Comparison of ENCODE assay signal across 10 cellular contexts in genomic region chr14:21192447-21192822, GRCh38. TPM values are rescaled to one million over a fixed set of nuclear protein-coding genes. Genes with fewer than 3 reads are reported as not detected.
A peak's percentile ranks its signal among the peaks of the same experiment; 100 is the strongest.
DNase-seq lines count a peak whose midpoint lies in the region; ATAC-seq and TF ChIP-seq lines count a peak whose summit lies in the region.
"Had no signal": no experiment of that assay in that cellular context is flagged by ENCODE, and none has a peak within 500 bp of the region (broad histone marks: within the 10 kb centered on the region; RNA-seq: fewer than 3 reads in every experiment).

No MANE protein-coding gene starts in this region.

- H3K27me3 ChIP-seq in GM23338 (ENCODE audit: insufficient read depth) (no peaks in the 10 kb centered on the region), esophagus muscularis mucosa (no peaks in the 10 kb centered on the region), sigmoid colon (no peaks in the 10 kb centered on the region)
- H3K27me3 ChIP-seq: SJSA1 had no signal

- H3K4me1 Mint-ChIP-seq in GM23338 = peaks cover 15% of the 10 kb centered on the region

- H3K9me3 Mint-ChIP-seq in GM23338 = peaks cover 9% of the 10 kb centered on the region; the same call in 2 of the 3 replicates

- H3K27me3 Mint-ChIP-seq in GM23338 (ENCODE audit: insufficient read depth, low read depth, poor library complexity) = peaks cover 7% of the 10 kb centered on the region

- DNase-seq in GM23338 (ENCODE audit: low spot score) (no peak), SHP77 treated with DMSO at 0.1 percent for 48 hours (lab: John Stamatoyannopoulos, UW) (peak; percentile 1), esophagus muscularis mucosa (ENCODE audit: extremely low spot score) (no peak), sigmoid colon (no peak), medulla oblongata (ENCODE audit: extremely low spot score) (no peak), T-helper 9 cell (no peak), NCI-H2227 (lab: John Stamatoyannopoulos, UW; ENCODE audit: unreplicated experiment) (no peak)

- H3K9me2 ChIP-seq in GM23338 (ENCODE audit: insufficient read depth) = peaks cover 9% of the 10 kb centered on the region; the same call in 1 of the 2 replicates

- H3F3A ChIP-seq in GM23338 (replicated peaks; ENCODE audit: low read depth) = no peaks in the 10 kb centered on the region

- H3K9me3 ChIP-seq in esophagus muscularis mucosa (peaks cover 0 to 6% (median 3%) of the 10 kb centered on the region in 4 donors), sigmoid colon (no peaks in the 10 kb centered on the region)

- H3K27ac ChIP-seq in GM23338 (ENCODE audit: low read depth) = no peak overlapping the region
- H3K27ac ChIP-seq in esophagus muscularis mucosa (replicated peaks in 1 of 4) = no peak overlapping the region
- no peak overlapping the region for H3K27ac ChIP-seq in sigmoid colon
- H3K27ac ChIP-seq: SJSA1 had no signal

- no peaks in the 10 kb centered on the region for H3K36me3 ChIP-seq in GM23338 (ENCODE audit: insufficient read depth)
- H3K36me3 ChIP-seq in esophagus muscularis mucosa = no peaks in the 10 kb centered on the region
- no peaks in the 10 kb centered on the region for H3K36me3 ChIP-seq in sigmoid colon
- H3K36me3 ChIP-seq: SJSA1 had no signal

- intact Hi-C loops in esophagus muscularis mucosa (cut with DNase I) = no loop called here
- intact Hi-C loops in sigmoid colon (cut with DNase I) = no loop called here

- no peaks in the 10 kb centered on the region for H3K36me3 Mint-ChIP-seq in GM23338 (ENCODE audit: low read depth)

- TF ChIP-seq POLR2A in esophagus muscularis mucosa (IDR thresholded peaks at IDR 0.05; ENCODE audit: low read depth) = no peak
- no peak for TF ChIP-seq POLR2A in sigmoid colon (IDR thresholded peaks at IDR 0.05)

- H3K27ac Mint-ChIP-seq in GM23338 = no peak overlapping the region

- TF ChIP-seq EP300 in esophagus muscularis mucosa (IDR thresholded peaks at IDR 0.05) (no peak), sigmoid colon (IDR thresholded peaks at IDR 0.05) (no peak)

- no peaks in the 10 kb centered on the region for H4K20me1 ChIP-seq in GM23338 (replicated peaks; ENCODE audit: insufficient read depth)

- peak overlapping the region; percentile 58 for H3K4me2 ChIP-seq in GM23338

- peak; percentile 8; the same call in 1 of the 3 replicates for ATAC-seq in GM23338
- ATAC-seq in GM21529 (IDR thresholded peaks at IDR 0.05; ENCODE audit: unreplicated experiment) = no peak

- TF ChIP-seq CTCF in GM23338 (conservative IDR thresholded peaks at IDR 0.05; ENCODE audit: low read depth in 2 of 2) (no peak), esophagus muscularis mucosa (IDR thresholded peaks at IDR 0.05) (no peak), sigmoid colon (IDR thresholded peaks at IDR 0.05) (no peak)

- peak overlapping the region; percentile 91 for H2AFZ ChIP-seq in GM23338

- H3K4me3 Mint-ChIP-seq in GM23338 = no peak overlapping the region

- H3K4me1 ChIP-seq in GM23338 (ENCODE audit: insufficient read depth) (peaks cover 11% of the 10 kb centered on the region), esophagus muscularis mucosa (peaks cover 5 to 17% (median 14%) of the 10 kb centered on the region in 4 donors), sigmoid colon (peaks cover 0 to 10% (median 6%) of the 10 kb centered on the region in 4 donors)

- 20% methylated on average over 1 of the region's 1 CpG for WGBS in esophagus muscularis mucosa
- WGBS in sigmoid colon, 2 donors = 12 to 14% methylated on average over 1 of the region's 1 CpG

- no peaks in the 10 kb centered on the region for H3K79me2 ChIP-seq in GM23338 (replicated peaks; ENCODE audit: insufficient read depth)

- H3K4me3 ChIP-seq in GM23338 = peak overlapping the region; percentile 49
- peak overlapping the region; percentile 43 to 48 (median 44) for H3K4me3 ChIP-seq in esophagus muscularis mucosa
- peak overlapping the region; percentile 3 to 45 (median 42) for H3K4me3 ChIP-seq in sigmoid colon
- H3K4me3 ChIP-seq: SJSA1 had no signal

TF ChIP-seq in GM23338, 12 proteins besides CTCF, POLR2A, EP300 and RAD21 (continues in another document):
- TF ChIP-seq ZNF114 (CRISPR knock-in tag; IDR thresholded peaks at IDR 0.05) = no peak
- no peak for TF ChIP-seq NANOG (IDR thresholded peaks at IDR 0.05; ENCODE audit: borderline replicate concordance)
- no peak for TF ChIP-seq REST (IDR thresholded peaks at IDR 0.05; ENCODE audit: unreplicated experiment)
- TF ChIP-seq STAT1 (IDR thresholded peaks at IDR 0.05; ENCODE audit: unreplicated experiment) = no peak
- no peak for TF ChIP-seq CREB1 (CRISPR knock-in tag; IDR thresholded peaks at IDR 0.05; ENCODE audit: low read depth)
- no peak for TF ChIP-seq ZNF331 (CRISPR knock-in tag; IDR thresholded peaks at IDR 0.05; ENCODE audit: low read depth)
- no peak for TF ChIP-seq ETS1 (IDR thresholded peaks at IDR 0.05)
- TF ChIP-seq JUNB (IDR thresholded peaks at IDR 0.05; ENCODE audit: unreplicated experiment) = no peak

RNA-seq across cellular contexts. Expression of gene OR5AU1, which starts 36.6 kb away (rescaled TPM):
- total RNA-seq in GM23338 (2014; rRNA removed; shearing (Covaris generic)) = not detected in 2 replicates
- not detected in 2 replicates for polyA plus RNA-seq in GM23338 (2016; fragmentation: Nextera tagmentation; extraction: Ambion mirVana)
- total RNA-seq in esophagus muscularis mucosa = not detected
- total RNA-seq in sigmoid colon = not detected
- not detected for polyA plus RNA-seq in sigmoid colon
- total RNA-seq: HT-29, SJSA1 had no signal
